In the genomic region with DNA sequence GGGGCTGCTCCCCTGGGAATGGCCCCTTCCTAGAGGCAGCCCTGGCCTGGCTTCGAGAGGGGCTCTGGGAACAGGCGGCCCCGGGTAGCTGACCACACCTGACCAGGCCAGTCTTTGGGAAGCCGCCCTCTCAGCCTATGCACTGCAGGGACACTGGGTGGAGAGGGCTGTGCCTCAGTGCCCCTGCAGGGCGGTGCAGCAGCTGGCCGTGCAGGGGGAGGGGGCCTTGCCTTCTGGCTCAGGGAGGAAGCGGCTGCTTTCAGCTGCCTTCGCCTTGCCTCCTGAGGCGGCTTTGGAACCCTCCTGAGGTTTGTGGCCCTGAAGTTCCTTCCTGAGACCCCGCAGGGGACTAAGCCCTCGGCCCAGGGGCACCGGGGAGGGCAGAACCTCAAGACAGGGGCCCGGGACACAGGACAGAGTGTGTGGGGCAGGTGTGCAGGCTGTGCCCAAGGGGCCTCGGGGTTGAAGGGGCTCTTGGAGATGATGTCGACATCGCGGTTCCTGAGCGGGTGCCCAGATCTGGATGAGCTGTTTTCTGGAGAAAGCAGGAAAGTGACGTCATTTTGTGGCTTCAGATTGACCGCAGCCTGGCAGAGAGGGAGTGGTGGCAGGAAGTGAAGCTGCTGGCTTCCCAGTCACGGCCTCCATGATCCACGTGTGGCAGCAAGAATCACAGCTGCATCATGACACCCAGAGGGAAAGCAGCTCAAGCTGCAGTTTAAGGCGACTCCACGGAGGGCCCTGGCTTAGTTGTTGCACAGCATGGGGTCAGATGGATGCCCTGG, we compare ENCODE assay signal across 7 cellular contexts. TPM values are rescaled to one million over a fixed set of nuclear protein-coding genes. Genes with fewer than 3 reads are reported as not detected.
A peak's percentile ranks its signal among the peaks of the same experiment; 100 is the strongest.
DNase-seq lines count a peak whose midpoint lies in the region; ATAC-seq, FAIRE-seq and TF ChIP-seq lines count a peak whose summit lies in the region.

No MANE protein-coding gene starts in this region.

- TF ChIP-seq EP300 in Ishikawa (IDR thresholded peaks at IDR 0.05; ENCODE audit: borderline replicate concordance) (no peak), HepG2 (IDR thresholded peaks at IDR 0.05; ENCODE audit: low read depth in 2 of 2, low read length in 2 of 2) (no peak), HepG2 (CRISPR knock-in tag; IDR thresholded peaks at IDR 0.05; ENCODE audit: borderline replicate concordance) (no peak)

- no peak overlapping the region for H2AFZ ChIP-seq in HepG2 (ENCODE audit: low read length)

- no peak for FAIRE-seq in HepG2 (lab: Jason Lieb, UNC)

- H3K27ac ChIP-seq in body of pancreas (peak overlapping the region in 3 of 4 donors; percentile 64 to 77 (median 65)), HepG2 (ENCODE audit: extremely low read length, insufficient read depth, low read length) (no peak overlapping the region)

- intact Hi-C loops in body of pancreas (cut with DNase I) (no loop called here), HepG2 (cut with micrococcal nuclease; ENCODE audit: unreplicated experiment) (no loop called here)

- TF ChIP-seq CTCF in body of pancreas (IDR thresholded peaks at IDR 0.05) (no peak), HepG2 (CRISPR knock-in tag; IDR thresholded peaks at IDR 0.05) (no peak)

- TF ChIP-seq RAD21 in Ishikawa (IDR thresholded peaks at IDR 0.05; ENCODE audit: low read depth) = no peak
- TF ChIP-seq RAD21 in HepG2 (CRISPR knock-in tag; IDR thresholded peaks at IDR 0.05) = no peak

- CTCF ChIA-PET in HepG2 (lab: Yijun Ruan, JAX; ENCODE audit: low intra/inter-chr PET ratio, low total read pairs) = no interaction called here

- DNase-seq in UCSD-AML1 (lab: John Stamatoyannopoulos, UW; ENCODE audit: unreplicated experiment) = peak; percentile 92
- peak; percentile 40 to 85 (median 46) for DNase-seq in body of pancreas
- DNase-seq in HepG2 (ENCODE audit: low spot score) = peak; percentile 30
- peak in 2 of 3 experiments; percentile 74 to 80 for DNase-seq in stimulated activated CD4-positive, alpha-beta T cell treated with anti-CD3 and anti-CD28 coated beads, TNF-alpha, amount 100 ng/mL, for 4 hours (ENCODE audit: low read depth in 3 of 3)
- DNase-seq in HuH-7 (ENCODE audit: low spot score) = no peak

- ATAC-seq in body of pancreas = no peak
- peak; percentile 4; the same call in 2 of the 3 replicates for ATAC-seq in HepG2
- no peak for ATAC-seq in HG03521 (IDR thresholded peaks at IDR 0.05; ENCODE audit: unreplicated experiment)

- H3K9me3 ChIP-seq in body of pancreas (no peaks in the 10 kb centered on the region), HepG2 (ENCODE audit: low read length) (no peaks in the 10 kb centered on the region)

- no peak overlapping the region for H3K9ac ChIP-seq in HepG2 (ENCODE audit: insufficient read depth, low read depth, low read length)

- WGBS in body of pancreas, 2 donors = 80 to 86% methylated on average over 12 to 24 of the region's 24 CpGs
- WGBS in HepG2 (ENCODE audit: low lambda C conversion rate) = 31% methylated on average over 13 of the region's 24 CpGs

- in situ Hi-C loops in HepG2 (cut with HindIII; ENCODE audit: extremely low pct_ligation_motif_present, low pct_unique_long_range_greater_than_20kb) = no loop called here

- H3K36me3 ChIP-seq in body of pancreas (replicated peaks in 1 of 2; ENCODE audit: insufficient read depth in 1 of 2, low read depth in 2 of 2) = no peaks in the 10 kb centered on the region
- H3K36me3 ChIP-seq in HepG2 (replicated peaks in 1 of 2; ENCODE audit: control insufficient read depth in 1 of 2, insufficient read depth in 2 of 2, low read length in 2 of 2) = no peaks in the 10 kb centered on the region

- H3K4me1 ChIP-seq in body of pancreas (peaks cover 36% of the 10 kb centered on the region), HepG2 (ENCODE audit: insufficient read depth, low read length) (peaks cover 35% of the 10 kb centered on the region)

- H3K4me2 ChIP-seq in HepG2 (ENCODE audit: low read depth, low read length) = peak overlapping the region; percentile 72; the same call in 1 of the 2 replicates

- no TSS peak for BruUV-seq in HepG2 (replicated peaks; lab: Mats Ljungman, UMichigan)

- H4K20me1 ChIP-seq in HepG2 (ENCODE audit: insufficient read depth, low read length) = no peaks in the 10 kb centered on the region

- POLR2A ChIA-PET in HepG2 (lab: Yijun Ruan, JAX) = no interaction called here

- TF ChIP-seq POLR2A in body of pancreas (IDR thresholded peaks at IDR 0.05) (peak in 1 of 3 donors; percentile 42), HepG2 (IDR thresholded peaks at IDR 0.05; ENCODE audit: insufficient read depth in 1 of 2, low read depth in 2 of 2, low read length in 2 of 2) (no peak)

- H3K79me2 ChIP-seq in HepG2 (ENCODE audit: insufficient read depth, low read length) = no peaks in the 10 kb centered on the region

- H3K27me3 ChIP-seq in body of pancreas (no peaks in the 10 kb centered on the region), HepG2 (ENCODE audit: control insufficient read depth in 1 of 2, insufficient read depth in 2 of 2, low read length in 2 of 2) (peaks cover 16 to 59% of the 10 kb centered on the region in 2 experiments)

- H3K4me3 ChIP-seq in body of pancreas (no peak overlapping the region), HepG2 (replicated peaks in 1 of 3; ENCODE audit: insufficient read depth in 1 of 3, low read depth in 2 of 3, low read length in 3 of 3) (peak overlapping the region in 1 of 3 experiments; percentile 63; a peak in 1 of 6 replicates)

RNA-seq across cellular contexts. Expression of a gene that starts 17.7 kb away (rescaled TPM):
- total RNA-seq in body of pancreas = 1 to 10 TPM; 3.4 to 4.6 TPM
- 0.07 and 0.93 TPM in 2 replicates for total RNA-seq in HepG2 (2016; rRNA removed; fragmentation: Illumina TruSeq; extraction: Trizol)
- total RNA-seq in HepG2 (2016; cell fraction: cytosol; rRNA removed; fragmentation: Illumina TruSeq; extraction: Trizol; ENCODE audit: low read depth) = not detected in 2 replicates
- 0.37 TPM in 1 of 2 replicates, not detected in the other for total RNA-seq in HepG2 (2016; cell fraction: insoluble cytoplasmic fraction; rRNA removed; fragmentation: Illumina TruSeq; extraction: Trizol)
- 0.06 TPM in 1 of 2 replicates, not detected in the other for total RNA-seq in HepG2 (2016; cell fraction: membrane; rRNA removed; fragmentation: Illumina TruSeq; extraction: Trizol)
- 0.34 and 0.50 TPM in 2 replicates for total RNA-seq in HepG2 (2016; cell fraction: nucleus; rRNA removed; fragmentation: Illumina TruSeq; extraction: Trizol)
- 0.24 and 0.65 TPM in 2 replicates for polyA plus RNA-seq in HepG2 (2011; rRNA removed)
- polyA plus RNA-seq in HepG2 (2011; cell fraction: cytosol; rRNA removed) = 0.04 and 0.11 TPM in 2 replicates
- 4.2 and 6.4 TPM in 2 replicates for polyA plus RNA-seq in HepG2 (2011; cell fraction: nucleus; rRNA removed)
- polyA plus RNA-seq in HepG2 (2012) = 0.08 and 0.77 TPM in 2 replicates
- not detected in 2 replicates for polyA plus RNA-seq in HepG2 (2016; cell fraction: cytosol; fragmentation: Illumina TruSeq; extraction: Trizol; ENCODE audit: low read depth)
- polyA plus RNA-seq in HepG2 (2016; cell fraction: insoluble cytoplasmic fraction; fragmentation: Illumina TruSeq; extraction: Trizol; ENCODE audit: low read depth) = not detected in 2 replicates
- 0.06 TPM in 1 of 2 replicates, not detected in the other for polyA plus RNA-seq in HepG2 (2016; cell fraction: membrane; fragmentation: Illumina TruSeq; extraction: Trizol; ENCODE audit: low read depth)
- polyA plus RNA-seq in HepG2 (2016; cell fraction: nucleus; fragmentation: Illumina TruSeq; extraction: Trizol; ENCODE audit: insufficient read depth, low read depth) = 0.60 and 0.63 TPM in 2 replicates
- 0.06 and 2.8 TPM in 2 replicates for polyA minus RNA-seq in HepG2 (2011; rRNA and poly(A)+ RNA removed; ENCODE audit: low replicate concordance)
- not detected in 2 replicates for polyA minus RNA-seq in HepG2 (2011; cell fraction: cytosol; rRNA and poly(A)+ RNA removed)
- polyA minus RNA-seq in HepG2 (2011; cell fraction: nucleus; rRNA and poly(A)+ RNA removed) = 1.6 and 1.7 TPM in 2 replicates

RNA-seq across cellular contexts. Expression of a gene that starts 21.4 kb away (rescaled TPM):
- total RNA-seq in body of pancreas (under 1 TPM in 1 of 2 donors, not detected in 1; 0.26 TPM), HepG2 (2016; rRNA removed; fragmentation: Illumina TruSeq; extraction: Trizol) (not detected in 2 replicates)
- total RNA-seq in HepG2 (2016; cell fraction: cytosol; rRNA removed; fragmentation: Illumina TruSeq; extraction: Trizol; ENCODE audit: low read depth) = not detected in 2 replicates
- not detected in 2 replicates for total RNA-seq in HepG2 (2016; cell fraction: insoluble cytoplasmic fraction; rRNA removed; fragmentation: Illumina TruSeq; extraction: Trizol)
- total RNA-seq in HepG2 (2016; cell fraction: membrane; rRNA removed; fragmentation: Illumina TruSeq; extraction: Trizol) = not detected in 2 replicates
- not detected in 2 replicates for total RNA-seq in HepG2 (2016; cell fraction: nucleus; rRNA removed; fragmentation: Illumina TruSeq; extraction: Trizol)
- polyA plus RNA-seq in HepG2 (2011; rRNA removed) = not detected in 2 replicates
- not detected in 2 replicates for polyA plus RNA-seq in HepG2 (2011; cell fraction: cytosol; rRNA removed)
- polyA plus RNA-seq in HepG2 (2011; cell fraction: nucleus; rRNA removed) = not detected in 2 replicates
- polyA plus RNA-seq in HepG2 (2012) = not detected in 2 replicates
- not detected in 2 replicates for polyA plus RNA-seq in HepG2 (2016; cell fraction: cytosol; fragmentation: Illumina TruSeq; extraction: Trizol; ENCODE audit: low read depth)
- polyA plus RNA-seq in HepG2 (2016; cell fraction: insoluble cytoplasmic fraction; fragmentation: Illumina TruSeq; extraction: Trizol; ENCODE audit: low read depth) = not detected in 2 replicates
- not detected in 2 replicates for polyA plus RNA-seq in HepG2 (2016; cell fraction: membrane; fragmentation: Illumina TruSeq; extraction: Trizol; ENCODE audit: low read depth)
- not detected in 2 replicates for polyA plus RNA-seq in HepG2 (2016; cell fraction: nucleus; fragmentation: Illumina TruSeq; extraction: Trizol; ENCODE audit: insufficient read depth, low read depth)
- polyA minus RNA-seq in HepG2 (2011; rRNA and poly(A)+ RNA removed; ENCODE audit: low replicate concordance) = not detected in 2 replicates
- polyA minus RNA-seq in HepG2 (2011; cell fraction: cytosol; rRNA and poly(A)+ RNA removed) = not detected in 2 replicates
- not detected in 2 replicates for polyA minus RNA-seq in HepG2 (2011; cell fraction: nucleus; rRNA and poly(A)+ RNA removed)

RNA-seq across cellular contexts. Expression of a gene that starts 29.0 kb away (rescaled TPM):
- total RNA-seq in body of pancreas (not detected), HepG2 (2016; rRNA removed; fragmentation: Illumina TruSeq; extraction: Trizol) (not detected in 2 replicates)
- total RNA-seq in HepG2 (2016; cell fraction: cytosol; rRNA removed; fragmentation: Illumina TruSeq; extraction: Trizol; ENCODE audit: low read depth) = not detected in 2 replicates
- total RNA-seq in HepG2 (2016; cell fraction: insoluble cytoplasmic fraction; rRNA removed; fragmentation: Illumina TruSeq; extraction: Trizol) = not detected in 2 replicates
- not detected in 2 replicates for total RNA-seq in HepG2 (2016; cell fraction: membrane; rRNA removed; fragmentation: Illumina TruSeq; extraction: Trizol)
- total RNA-seq in HepG2 (2016; cell fraction: nucleus; rRNA removed; fragmentation: Illumina TruSeq; extraction: Trizol) = not detected in 2 replicates
- polyA plus RNA-seq in HepG2 (2011; rRNA removed) = not detected in 2 replicates
- polyA plus RNA-seq in HepG2 (2011; cell fraction: cytosol; rRNA removed) = not detected in 2 replicates
- not detected in 2 replicates for polyA plus RNA-seq in HepG2 (2011; cell fraction: nucleus; rRNA removed)
- not detected in 2 replicates for polyA plus RNA-seq in HepG2 (2012)
- not detected in 2 replicates for polyA plus RNA-seq in HepG2 (2016; cell fraction: cytosol; fragmentation: Illumina TruSeq; extraction: Trizol; ENCODE audit: low read depth)
- polyA plus RNA-seq in HepG2 (2016; cell fraction: insoluble cytoplasmic fraction; fragmentation: Illumina TruSeq; extraction: Trizol; ENCODE audit: low read depth) = not detected in 2 replicates
- polyA plus RNA-seq in HepG2 (2016; cell fraction: membrane; fragmentation: Illumina TruSeq; extraction: Trizol; ENCODE audit: low read depth) = not detected in 2 replicates
- polyA plus RNA-seq in HepG2 (2016; cell fraction: nucleus; fragmentation: Illumina TruSeq; extraction: Trizol; ENCODE audit: insufficient read depth, low read depth) = not detected in 2 replicates
- not detected in 2 replicates for polyA minus RNA-seq in HepG2 (2011; rRNA and poly(A)+ RNA removed; ENCODE audit: low replicate concordance)
- polyA minus RNA-seq in HepG2 (2011; cell fraction: cytosol; rRNA and poly(A)+ RNA removed) = not detected in 2 replicates
- not detected in 2 replicates for polyA minus RNA-seq in HepG2 (2011; cell fraction: nucleus; rRNA and poly(A)+ RNA removed)

RNA-seq across cellular contexts. Expression of a gene that starts 49.7 kb away (rescaled TPM):
- 10 to 100 TPM; 32.2 to 36.6 TPM for total RNA-seq in body of pancreas
- total RNA-seq in HepG2 (2016; rRNA removed; fragmentation: Illumina TruSeq; extraction: Trizol) = 34.5 and 44.1 TPM in 2 replicates
- 7.2 and 8.9 TPM in 2 replicates for total RNA-seq in HepG2 (2016; cell fraction: cytosol; rRNA removed; fragmentation: Illumina TruSeq; extraction: Trizol; ENCODE audit: low read depth)
- 37.9 and 41.1 TPM in 2 replicates for total RNA-seq in HepG2 (2016; cell fraction: insoluble cytoplasmic fraction; rRNA removed; fragmentation: Illumina TruSeq; extraction: Trizol)
- total RNA-seq in HepG2 (2016; cell fraction: membrane; rRNA removed; fragmentation: Illumina TruSeq; extraction: Trizol) = 17.0 and 24.0 TPM in 2 replicates
- 16.5 and 20.7 TPM in 2 replicates for total RNA-seq in HepG2 (2016; cell fraction: nucleus; rRNA removed; fragmentation: Illumina TruSeq; extraction: Trizol)
- 21.3 and 22.6 TPM in 2 replicates for polyA plus RNA-seq in HepG2 (2011; rRNA removed)
- polyA plus RNA-seq in HepG2 (2011; cell fraction: cytosol; rRNA removed) = 14.3 and 19.4 TPM in 2 replicates
- polyA plus RNA-seq in HepG2 (2011; cell fraction: nucleus; rRNA removed) = 51.6 and 62.8 TPM in 2 replicates
- polyA plus RNA-seq in HepG2 (2012) = 17.9 and 24.1 TPM in 2 replicates
- polyA plus RNA-seq in HepG2 (2016; cell fraction: cytosol; fragmentation: Illumina TruSeq; extraction: Trizol; ENCODE audit: low read depth) = 4.7 and 4.8 TPM in 2 replicates
- 34.0 and 36.8 TPM in 2 replicates for polyA plus RNA-seq in HepG2 (2016; cell fraction: insoluble cytoplasmic fraction; fragmentation: Illumina TruSeq; extraction: Trizol; ENCODE audit: low read depth)
- 8.5 and 11.7 TPM in 2 replicates for polyA plus RNA-seq in HepG2 (2016; cell fraction: membrane; fragmentation: Illumina TruSeq; extraction: Trizol; ENCODE audit: low read depth)
- 51.1 and 52.9 TPM in 2 replicates for polyA plus RNA-seq in HepG2 (2016; cell fraction: nucleus; fragmentation: Illumina TruSeq; extraction: Trizol; ENCODE audit: insufficient read depth, low read depth)
- polyA minus RNA-seq in HepG2 (2011; rRNA and poly(A)+ RNA removed; ENCODE audit: low replicate concordance) = 49.0 and 64.6 TPM in 2 replicates
- 16.4 and 17.1 TPM in 2 replicates for polyA minus RNA-seq in HepG2 (2011; cell fraction: cytosol; rRNA and poly(A)+ RNA removed)
- polyA minus RNA-seq in HepG2 (2011; cell fraction: nucleus; rRNA and poly(A)+ RNA removed) = 29.6 and 40.8 TPM in 2 replicates

RNA-seq across cellular contexts. Expression of a gene that starts 49.7 kb away (rescaled TPM):
- total RNA-seq in body of pancreas = 10 to 100 TPM; 15.0 to 22.7 TPM
- total RNA-seq in HepG2 (2016; rRNA removed; fragmentation: Illumina TruSeq; extraction: Trizol) = 53.4 and 66.4 TPM in 2 replicates
- 127 and 151 TPM in 2 replicates for total RNA-seq in HepG2 (2016; cell fraction: cytosol; rRNA removed; fragmentation: Illumina TruSeq; extraction: Trizol; ENCODE audit: low read depth)
- total RNA-seq in HepG2 (2016; cell fraction: insoluble cytoplasmic fraction; rRNA removed; fragmentation: Illumina TruSeq; extraction: Trizol) = 45.9 and 63.3 TPM in 2 replicates
- 118 and 128 TPM in 2 replicates for total RNA-seq in HepG2 (2016; cell fraction: membrane; rRNA removed; fragmentation: Illumina TruSeq; extraction: Trizol)
- 24.0 and 36.2 TPM in 2 replicates for total RNA-seq in HepG2 (2016; cell fraction: nucleus; rRNA removed; fragmentation: Illumina TruSeq; extraction: Trizol)
- polyA plus RNA-seq in HepG2 (2011; rRNA removed) = 35.6 and 37.0 TPM in 2 replicates
- 27.9 and 34.4 TPM in 2 replicates for polyA plus RNA-seq in HepG2 (2011; cell fraction: cytosol; rRNA removed)
- 40.1 and 48.7 TPM in 2 replicates for polyA plus RNA-seq in HepG2 (2011; cell fraction: nucleus; rRNA removed)
- polyA plus RNA-seq in HepG2 (2012) = 30.0 and 30.3 TPM in 2 replicates
- 150 and 156 TPM in 2 replicates for polyA plus RNA-seq in HepG2 (2016; cell fraction: cytosol; fragmentation: Illumina TruSeq; extraction: Trizol; ENCODE audit: low read depth)
- polyA plus RNA-seq in HepG2 (2016; cell fraction: insoluble cytoplasmic fraction; fragmentation: Illumina TruSeq; extraction: Trizol; ENCODE audit: low read depth) = 57.9 and 63.8 TPM in 2 replicates
- polyA plus RNA-seq in HepG2 (2016; cell fraction: membrane; fragmentation: Illumina TruSeq; extraction: Trizol; ENCODE audit: low read depth) = 121 and 129 TPM in 2 replicates
- polyA plus RNA-seq in HepG2 (2016; cell fraction: nucleus; fragmentation: Illumina TruSeq; extraction: Trizol; ENCODE audit: insufficient read depth, low read depth) = 62.1 and 62.9 TPM in 2 replicates
- polyA minus RNA-seq in HepG2 (2011; rRNA and poly(A)+ RNA removed; ENCODE audit: low replicate concordance) = 48.5 and 63.6 TPM in 2 replicates
- 11.6 and 21.1 TPM in 2 replicates for polyA minus RNA-seq in HepG2 (2011; cell fraction: cytosol; rRNA and poly(A)+ RNA removed)
- polyA minus RNA-seq in HepG2 (2011; cell fraction: nucleus; rRNA and poly(A)+ RNA removed) = 13.3 and 16.2 TPM in 2 replicates
